In the genomic region with DNA sequence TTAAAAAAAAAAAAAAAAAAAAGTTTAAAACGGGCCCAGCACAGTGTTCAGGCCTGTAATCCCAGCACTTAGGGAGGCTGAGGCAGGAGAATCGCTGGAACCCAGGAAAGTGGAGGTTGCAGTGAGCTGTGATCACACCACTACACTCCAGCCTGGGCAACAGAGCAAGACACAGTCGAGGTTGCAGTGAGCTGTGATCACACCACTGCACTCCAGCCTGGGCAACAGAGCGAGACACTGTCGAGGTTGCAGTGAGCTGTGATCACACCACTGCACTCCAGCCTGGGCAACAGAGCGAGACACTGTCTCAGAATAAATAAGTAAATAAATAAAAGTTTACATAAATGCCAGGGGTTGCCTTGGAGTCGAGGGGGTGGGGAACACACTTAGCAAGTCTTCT, we compare ENCODE assay signal across 2 cellular contexts.
TF ChIP-seq lines count a peak whose summit lies in the region.

No MANE protein-coding gene starts in this region.

TF ChIP-seq in WTC11, 78 proteins besides CTCF, POLR2A, EP300 and RAD21:
- TF ChIP-seq ZNF121 (CRISPR knock-in tag; IDR thresholded peaks at IDR 0.05): peak; percentile 86

TF ChIP-seq in K562, 482 proteins besides CTCF, POLR2A, EP300 and RAD21:
- TF ChIP-seq ZNF121 (CRISPR knock-in tag; conservative IDR thresholded peaks at IDR 0.05): peak; percentile 72; the same call in 1 of the 2 replicates
